9 cellular contexts compared by ENCODE assay signal in the genomic region with DNA sequence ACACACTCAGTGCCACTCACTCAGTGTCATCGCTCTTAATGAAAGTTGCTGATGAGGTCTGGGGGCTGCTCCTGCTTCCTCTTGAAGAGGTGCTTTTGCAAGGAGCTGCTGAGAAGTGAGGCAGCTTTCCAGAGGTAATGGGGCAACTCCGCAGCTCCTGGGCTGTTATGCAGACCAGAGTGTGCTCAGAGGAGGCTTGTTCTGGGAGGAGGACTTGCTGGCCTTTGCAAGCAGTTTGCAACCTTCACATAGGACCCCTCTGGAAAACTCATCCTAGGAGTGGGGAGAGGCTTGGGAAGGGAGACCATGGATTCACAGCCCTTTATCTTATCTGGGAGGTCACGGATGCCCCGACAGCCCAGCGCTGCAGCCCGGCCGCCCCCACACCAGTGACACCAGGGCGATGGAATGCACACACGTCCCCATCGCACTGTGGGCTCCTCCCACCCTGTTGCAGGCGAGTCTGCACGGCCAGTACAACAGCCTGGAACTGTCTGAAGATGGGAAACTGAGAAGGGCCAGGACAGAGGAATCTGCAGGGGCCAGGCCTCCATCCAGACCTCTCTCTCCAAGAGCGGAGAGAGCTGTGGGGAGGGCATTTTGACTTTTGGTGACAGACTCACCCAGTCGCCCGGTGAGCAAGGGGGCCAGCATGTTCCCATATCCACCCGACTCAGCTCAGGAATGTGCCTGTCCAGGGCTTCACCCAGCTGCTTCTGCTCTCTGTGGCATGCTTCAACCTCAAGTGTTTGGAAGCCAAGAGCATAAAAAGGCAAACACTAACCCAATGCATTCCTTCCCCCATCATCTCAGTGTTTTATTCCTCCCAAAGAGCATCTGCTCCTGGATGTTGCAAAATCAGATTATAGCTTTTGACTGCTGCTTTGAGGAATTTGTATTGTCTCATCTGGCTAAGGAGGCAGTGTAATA.
A peak's percentile ranks its signal among the peaks of the same experiment; 100 is the strongest.
DNase-seq lines count a peak whose midpoint lies in the region; ATAC-seq, FAIRE-seq and TF ChIP-seq lines count a peak whose summit lies in the region.
"Had no signal": no experiment of that assay in that cellular context is flagged by ENCODE, and none has a peak within 500 bp of the region (broad histone marks: within the 10 kb centered on the region; RNA-seq: fewer than 3 reads in every experiment).

No MANE protein-coding gene starts in this region.

- intact Hi-C loops in HepG2 (cut with micrococcal nuclease; ENCODE audit: unreplicated experiment), result no loop called here
- intact Hi-C loops in uterus (cut with DNase I; ENCODE audit: low total_unique reads), result no loop called here

- DNase-seq in HTR-8/SVneo (ENCODE audit: insufficient read length, low spot score), result peak; percentile 88
- DNase-seq in coronary artery (ENCODE audit: low spot score), result peak; percentile 85
- DNase-seq in HepG2 (ENCODE audit: low spot score), result peak; percentile 19
- DNase-seq in uterus, result peak; percentile 71 to 75
- no peak for DNase-seq in NCI-H1105 (lab: John Stamatoyannopoulos, UW)
- no peak for DNase-seq in NCI-H146 treated with DMSO at 0.1 percent for 48 hours (lab: John Stamatoyannopoulos, UW; ENCODE audit: unreplicated experiment)
- DNase-seq: activated T-cell treated with anti-CD3 and anti-CD28 coated beads, Interleukin-2, amount 50 U/mL, for 72 hours had no signal

- CTCF ChIA-PET in HepG2 (lab: Yijun Ruan, JAX; ENCODE audit: low intra/inter-chr PET ratio, low total read pairs), result no interaction called here

- H4K20me1 ChIP-seq in HepG2 (ENCODE audit: insufficient read depth, low read length), result no peaks in the 10 kb centered on the region

- no peaks in the 10 kb centered on the region for H3K4me1 ChIP-seq in HepG2 (ENCODE audit: insufficient read depth, low read length)
- peaks cover 7 to 30% of the 10 kb centered on the region in 2 donors for H3K4me1 ChIP-seq in uterus

- H3K79me2 ChIP-seq in HepG2 (ENCODE audit: insufficient read depth, low read length), result no peaks in the 10 kb centered on the region

- ATAC-seq in HepG2 (peak; percentile 64), GM19395 (IDR thresholded peaks at IDR 0.05; ENCODE audit: unreplicated experiment) (no peak)
- ATAC-seq: activated T-cell treated with anti-CD3 and anti-CD28 coated beads, Interleukin-2, amount 50 U/mL, for 72 hours had no signal

- 16% methylated on average over 15 of the region's 16 CpGs for WGBS in HepG2 (ENCODE audit: low lambda C conversion rate)

- no peak for TF ChIP-seq POLR2A in HepG2 (IDR thresholded peaks at IDR 0.05; ENCODE audit: insufficient read depth in 1 of 2, low read depth in 2 of 2, low read length in 2 of 2)
- TF ChIP-seq POLR2A in uterus (IDR thresholded peaks at IDR 0.05), result no peak

- H3K27ac ChIP-seq in coronary artery, result peak overlapping the region; percentile 13 to 85
- H3K27ac ChIP-seq in HepG2 (ENCODE audit: extremely low read length, insufficient read depth, low read length), result no peak overlapping the region
- peak overlapping the region; percentile 75 to 81 for H3K27ac ChIP-seq in uterus

- no peak for TF ChIP-seq EP300 in HepG2 (IDR thresholded peaks at IDR 0.05; ENCODE audit: low read depth in 2 of 2, low read length in 2 of 2)
- no peak for TF ChIP-seq EP300 in HepG2 (CRISPR knock-in tag; IDR thresholded peaks at IDR 0.05; ENCODE audit: borderline replicate concordance)

- H3K27me3 ChIP-seq in HepG2 (ENCODE audit: control insufficient read depth in 1 of 2, insufficient read depth in 2 of 2, low read length in 2 of 2), result peaks cover 24 to 85% of the 10 kb centered on the region in 2 experiments
- no peaks in the 10 kb centered on the region for H3K27me3 ChIP-seq in uterus

- FAIRE-seq in HTR-8/SVneo (lab: Jason Lieb, UNC), result no peak
- no peak for FAIRE-seq in HepG2 (lab: Jason Lieb, UNC)
- FAIRE-seq: frontal cortex had no signal

- no peak overlapping the region for H2AFZ ChIP-seq in HepG2 (ENCODE audit: low read length)

- peak overlapping the region; percentile 5 for H3K4me3 ChIP-seq in coronary artery
- no peak overlapping the region for H3K4me3 ChIP-seq in HepG2 (replicated peaks in 1 of 3; ENCODE audit: insufficient read depth in 1 of 3, low read depth in 2 of 3, low read length in 3 of 3)
- no peak overlapping the region for H3K4me3 ChIP-seq in uterus

- no peak overlapping the region for H3K4me2 ChIP-seq in HepG2 (ENCODE audit: low read depth, low read length)

- no peak for TF ChIP-seq RAD21 in HepG2 (CRISPR knock-in tag; IDR thresholded peaks at IDR 0.05)

- H3K9me3 ChIP-seq in HepG2 (ENCODE audit: low read length) (0 out of 2 replicates have a peak, but pooled peaks cover 5% of the 10 kb centered on the region), uterus (no peaks in the 10 kb centered on the region)

- no TSS peak for BruUV-seq in HepG2 (replicated peaks; lab: Mats Ljungman, UMichigan)

- POLR2A ChIA-PET in HepG2 (lab: Yijun Ruan, JAX), result no interaction called here

- H3K9ac ChIP-seq in HepG2 (ENCODE audit: insufficient read depth, low read depth, low read length), result no peak overlapping the region

- H3K36me3 ChIP-seq in HepG2 (replicated peaks in 1 of 2; ENCODE audit: control insufficient read depth in 1 of 2, insufficient read depth in 2 of 2, low read length in 2 of 2) (no peaks in the 10 kb centered on the region), uterus (no peaks in the 10 kb centered on the region)

- TF ChIP-seq CTCF in coronary artery (IDR thresholded peaks at IDR 0.05), result no peak
- no peak for TF ChIP-seq CTCF in HepG2 (CRISPR knock-in tag; IDR thresholded peaks at IDR 0.05)
- no peak for TF ChIP-seq CTCF in uterus (IDR thresholded peaks at IDR 0.05)

- in situ Hi-C loops in HepG2 (cut with HindIII; ENCODE audit: extremely low pct_ligation_motif_present, low pct_unique_long_range_greater_than_20kb), result no loop called here

TF ChIP-seq in HepG2, 621 proteins besides CTCF, POLR2A, EP300 and RAD21:
- TF ChIP-seq, protein P1, sequence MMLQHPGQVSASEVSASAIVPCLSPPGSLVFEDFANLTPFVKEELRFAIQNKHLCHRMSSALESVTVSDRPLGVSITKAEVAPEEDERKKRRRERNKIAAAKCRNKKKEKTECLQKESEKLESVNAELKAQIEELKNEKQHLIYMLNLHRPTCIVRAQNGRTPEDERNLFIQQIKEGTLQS (CRISPR knock-in tag; IDR thresholded peaks at IDR 0.05), result peak; percentile 57; the same call in 1 of the 2 replicates
- TF ChIP-seq, protein P2, sequence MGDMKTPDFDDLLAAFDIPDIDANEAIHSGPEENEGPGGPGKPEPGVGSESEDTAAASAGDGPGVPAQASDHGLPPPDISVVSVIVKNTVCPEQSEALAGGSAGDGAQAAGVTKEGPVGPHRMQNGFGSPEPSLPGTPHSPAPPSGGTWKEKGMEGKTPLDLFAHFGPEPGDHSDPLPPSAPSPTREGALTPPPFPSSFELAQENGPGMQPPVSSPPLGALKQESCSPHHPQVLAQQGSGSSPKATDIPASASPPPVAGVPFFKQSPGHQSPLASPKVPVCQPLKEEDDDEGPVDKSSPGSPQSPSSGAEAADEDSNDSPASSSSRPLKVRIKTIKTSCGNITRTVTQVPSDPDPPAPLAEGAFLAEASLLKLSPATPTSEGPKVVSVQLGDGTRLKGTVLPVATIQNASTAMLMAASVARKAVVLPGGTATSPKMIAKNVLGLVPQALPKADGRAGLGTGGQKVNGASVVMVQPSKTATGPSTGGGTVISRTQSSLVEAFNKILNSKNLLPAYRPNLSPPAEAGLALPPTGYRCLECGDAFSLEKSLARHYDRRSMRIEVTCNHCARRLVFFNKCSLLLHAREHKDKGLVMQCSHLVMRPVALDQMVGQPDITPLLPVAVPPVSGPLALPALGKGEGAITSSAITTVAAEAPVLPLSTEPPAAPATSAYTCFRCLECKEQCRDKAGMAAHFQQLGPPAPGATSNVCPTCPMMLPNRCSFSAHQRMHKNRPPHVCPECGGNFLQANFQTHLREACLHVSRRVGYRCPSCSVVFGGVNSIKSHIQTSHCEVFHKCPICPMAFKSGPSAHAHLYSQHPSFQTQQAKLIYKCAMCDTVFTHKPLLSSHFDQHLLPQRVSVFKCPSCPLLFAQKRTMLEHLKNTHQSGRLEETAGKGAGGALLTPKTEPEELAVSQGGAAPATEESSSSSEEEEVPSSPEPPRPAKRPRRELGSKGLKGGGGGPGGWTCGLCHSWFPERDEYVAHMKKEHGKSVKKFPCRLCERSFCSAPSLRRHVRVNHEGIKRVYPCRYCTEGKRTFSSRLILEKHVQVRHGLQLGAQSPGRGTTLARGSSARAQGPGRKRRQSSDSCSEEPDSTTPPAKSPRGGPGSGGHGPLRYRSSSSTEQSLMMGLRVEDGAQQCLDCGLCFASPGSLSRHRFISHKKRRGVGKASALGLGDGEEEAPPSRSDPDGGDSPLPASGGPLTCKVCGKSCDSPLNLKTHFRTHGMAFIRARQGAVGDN (CRISPR knock-in tag; IDR thresholded peaks at IDR 0.05), result 0 out of 2 replicates have a peak, but pooled peaks have one; percentile 14
- no peak for TF ChIP-seq ATM (IDR thresholded peaks at IDR 0.05; ENCODE audit: borderline replicate concordance)

Comparison
In these comparisons a context has a peak if more than half of its experiments do, and no peak if none do; other contexts are left out.
1. DNase-seq: peak in HTR-8/SVneo (single experiment), coronary artery (single experiment), HepG2 (single experiment) and uterus (2 of 2); none in NCI-H1105 (single experiment) and NCI-H146 treated with DMSO at 0.1 percent for 48 hours (single experiment).